In the genomic region with DNA sequence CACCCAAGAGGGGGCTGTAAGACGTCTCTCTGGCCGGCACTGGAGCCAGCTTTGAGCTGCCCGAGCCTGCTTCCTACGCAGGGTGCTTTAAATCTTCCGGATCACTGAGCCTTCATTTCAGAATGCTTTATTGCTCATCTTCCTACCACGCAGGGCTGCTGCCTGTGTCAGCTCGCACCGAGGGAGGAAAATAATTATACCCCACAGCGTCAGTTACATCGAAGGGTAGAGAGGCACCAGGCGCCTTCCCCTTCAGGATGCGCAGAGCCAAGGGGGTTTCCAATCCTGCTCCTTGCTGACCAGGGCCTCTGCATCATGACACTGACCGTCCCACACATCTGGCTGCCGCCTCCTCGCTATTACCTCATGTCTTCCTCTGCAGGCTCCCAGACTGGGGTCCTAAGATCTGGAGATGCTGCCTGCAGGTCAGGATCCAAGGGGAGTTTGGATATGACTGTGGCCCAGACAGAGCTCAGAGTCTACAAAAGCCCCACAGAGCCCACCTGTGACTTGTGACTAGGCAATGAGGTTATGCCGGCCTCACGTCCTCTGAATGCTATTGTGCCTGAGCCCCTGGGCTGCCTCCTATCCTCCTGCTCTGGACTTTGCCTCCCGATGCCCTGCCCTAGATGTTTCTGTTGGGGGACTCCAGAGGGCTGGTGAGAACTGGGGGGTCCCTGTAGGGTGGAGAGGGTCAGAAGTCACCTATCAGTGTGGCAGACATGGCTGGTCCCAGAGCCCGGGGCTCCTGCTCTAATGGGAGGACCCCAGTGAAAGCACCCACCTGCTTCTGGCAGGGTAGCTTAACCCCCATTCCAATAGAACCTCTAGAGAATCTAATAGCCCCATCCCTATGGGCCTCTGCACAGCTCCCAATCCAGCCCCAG, we compare ENCODE assay signal across 15 cellular contexts.
DNase-seq lines count a peak whose midpoint lies in the region; ATAC-seq and TF ChIP-seq lines count a peak whose summit lies in the region.
"Had no signal": no experiment of that assay in that cellular context is flagged by ENCODE, and none has a peak within 500 bp of the region (broad histone marks: within the 10 kb centered on the region; RNA-seq: fewer than 3 reads in every experiment).

No MANE protein-coding gene starts in this region.

- H2AFZ ChIP-seq in neuronal stem cell (ENCODE audit: low read length) = peak overlapping the region; percentile 40

- H3K79me1 ChIP-seq in neuronal stem cell (ENCODE audit: low read depth, low read length) = no peaks in the 10 kb centered on the region

- H3K27me3 ChIP-seq in right atrium auricular region = no peaks in the 10 kb centered on the region
- H3K27me3 ChIP-seq in neuronal stem cell (ENCODE audit: control insufficient read depth in 3 of 3, insufficient read depth in 3 of 3, low read depth in 1 of 3, low read length in 3 of 3) = no peaks in the 10 kb centered on the region
- H3K27me3 ChIP-seq: MG63, SJSA1, uterus had no signal

- ATAC-seq in Right ventricle myocardium superior (ENCODE audit: poor library complexity) (no peak), HG03354 (IDR thresholded peaks at IDR 0.05; ENCODE audit: poor library complexity, severe bottlenecking, unreplicated experiment) (no peak)

- no peak overlapping the region for H3K18ac ChIP-seq in neuronal stem cell (ENCODE audit: low read length)

- H3K27ac ChIP-seq in right atrium auricular region (no peak overlapping the region), neuronal stem cell (replicated peaks; ENCODE audit: low read length) (no peak overlapping the region)
- H3K27ac ChIP-seq: left ventricle myocardium inferior, SJSA1, uterus had no signal

- TF ChIP-seq CTCF in right atrium auricular region (IDR thresholded peaks at IDR 0.05) = no peak

- no peak overlapping the region for H4K91ac ChIP-seq in neuronal stem cell (ENCODE audit: low read depth, low read length, poor library complexity)

- H3K4me2 ChIP-seq in neuronal stem cell (ENCODE audit: insufficient read depth, low read length, poor library complexity, severe bottlenecking) = no peak overlapping the region

- DNase-seq in right atrium auricular region (ENCODE audit: low spot score) = peak; percentile 53
- no peak for DNase-seq in Right ventricle myocardium superior
- DNase-seq in ecto neural progenitor cell (ENCODE audit: low spot score) = peak; percentile 35
- DNase-seq in neuronal stem cell (ENCODE audit: low spot score) = no peak
- DNase-seq in mesenteric fat pad (ENCODE audit: low spot score) = no peak
- DNase-seq in COLO829 (ENCODE audit: low spot score) = no peak
- DNase-seq in NCI-H128 (lab: John Stamatoyannopoulos, UW; ENCODE audit: unreplicated experiment) = no peak
- DNase-seq: activated CD4-positive, CD25-positive, alpha-beta regulatory T cell; activated naive CD4-positive, alpha-beta T cell treated with Interleukin-2 at 50 U/mL for 16 hours; left ventricle myocardium inferior; MG63; NCI-H1930 had no signal

- H3K9me3 ChIP-seq in right atrium auricular region (no peaks in the 10 kb centered on the region), neuronal stem cell (replicated peaks in 1 of 2; ENCODE audit: control insufficient read depth in 2 of 2, insufficient read depth in 1 of 2, low read depth in 1 of 2, low read length in 2 of 2) (peaks cover 0 to 2% of the 10 kb centered on the region in 2 donors)
- H3K9me3 ChIP-seq: left ventricle myocardium inferior, MG63, SJSA1, uterus had no signal

- H4K8ac ChIP-seq in neuronal stem cell (ENCODE audit: low read depth, low read length) = no peak overlapping the region

- H2BK12ac ChIP-seq in neuronal stem cell (ENCODE audit: low read length) = no peak overlapping the region

- no peak overlapping the region for H2AK5ac ChIP-seq in neuronal stem cell (ENCODE audit: low read depth, low read length)

- H3K4me1 ChIP-seq in right atrium auricular region = no peaks in the 10 kb centered on the region
- H3K4me1 ChIP-seq in neuronal stem cell (ENCODE audit: control insufficient read depth in 2 of 2, insufficient read depth in 1 of 2, low read depth in 1 of 2, low read length in 2 of 2) = peaks cover 3 to 5% of the 10 kb centered on the region in 2 donors
- H3K4me1 ChIP-seq: SJSA1 had no signal

- no peak overlapping the region for H2BK5ac ChIP-seq in neuronal stem cell (ENCODE audit: low read length)

- H3K4ac ChIP-seq in neuronal stem cell (ENCODE audit: low read length) = no peak overlapping the region

- H2BK15ac ChIP-seq in neuronal stem cell (ENCODE audit: low read length) = no peak overlapping the region

- H3K36me3 ChIP-seq in right atrium auricular region = no peaks in the 10 kb centered on the region
- no peaks in the 10 kb centered on the region for H3K36me3 ChIP-seq in neuronal stem cell (replicated peaks in 1 of 2; ENCODE audit: control insufficient read depth in 2 of 2, insufficient read depth in 2 of 2, low read length in 2 of 2)
- H3K36me3 ChIP-seq: left ventricle myocardium inferior, MG63, SJSA1, uterus had no signal

- intact Hi-C loops in Right ventricle myocardium superior (cut with DNase I) = no loop called here

- H3K23ac ChIP-seq in neuronal stem cell (ENCODE audit: low read depth, low read length, poor library complexity) = no peak overlapping the region

- H3K4me3 ChIP-seq in right atrium auricular region = no peak overlapping the region
- H3K4me3 ChIP-seq in neuronal stem cell (ENCODE audit: low read length in 2 of 2) = no peak overlapping the region
- H3K4me3 ChIP-seq: left ventricle myocardium inferior, MG63, SJSA1, uterus had no signal

- no peak overlapping the region for H3K14ac ChIP-seq in neuronal stem cell (ENCODE audit: low read length)

- no peak overlapping the region for H3K9ac ChIP-seq in neuronal stem cell (ENCODE audit: low read depth, low read length, poor library complexity)

- no peak overlapping the region for H2BK120ac ChIP-seq in neuronal stem cell (ENCODE audit: low read depth, low read length)

- WGBS in neuronal stem cell (ENCODE audit: extremely low coverage in 2 of 2, insufficient read length in 2 of 2, insufficient replicate concordance in 1 of 2), 2 donors = no CpG with 5 or more reads among the region's 19 CpGs

Comparison
In these comparisons a context has a peak if more than half of its experiments do, and no peak if none do; other contexts are left out.
1. DNase-seq: peak in right atrium auricular region (single experiment) and ecto neural progenitor cell (single experiment); none in Right ventricle myocardium superior (single experiment), neuronal stem cell (single experiment), mesenteric fat pad (single experiment), COLO829 (single experiment) and NCI-H128 (single experiment).